1 cellular context compared by ENCODE assay signal in the genomic region with DNA sequence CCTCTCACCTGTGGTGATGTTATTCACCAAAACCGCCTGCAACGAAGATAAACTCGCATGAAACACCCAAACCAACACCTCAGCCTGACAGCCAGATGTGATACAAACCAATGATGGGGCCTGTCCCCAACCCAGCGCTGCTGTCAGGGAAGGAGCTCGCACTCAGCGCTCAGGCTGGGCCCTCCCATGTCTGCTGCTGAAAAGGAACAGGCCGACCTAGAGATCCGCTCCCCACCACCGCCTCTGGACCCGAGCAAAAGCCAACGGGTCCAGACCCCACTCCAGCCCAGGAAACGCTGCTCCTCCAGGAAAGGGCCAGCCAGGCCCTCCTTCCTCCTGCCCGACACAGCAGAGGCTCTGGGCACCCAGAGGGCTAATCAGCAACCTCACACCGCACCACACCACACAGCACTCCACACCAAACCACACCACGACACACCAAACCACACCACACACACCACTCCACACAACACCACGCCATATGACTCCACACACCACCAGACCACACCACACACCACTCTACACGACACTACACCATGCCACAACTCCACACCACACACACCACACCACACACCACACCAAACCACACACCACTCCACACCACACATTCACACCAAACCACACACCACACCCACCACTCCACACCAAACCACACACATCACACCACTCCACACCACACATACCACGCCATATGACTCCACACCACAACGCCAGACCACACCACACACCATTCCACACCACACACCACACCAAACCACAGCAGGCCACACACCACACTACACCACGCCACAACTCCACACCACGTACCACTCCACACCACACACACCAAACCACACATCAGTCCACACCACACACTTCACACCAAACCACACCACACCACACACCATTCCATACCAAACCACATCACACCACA.
TF ChIP-seq lines count a peak whose summit lies in the region.

No MANE protein-coding gene starts in this region.

TF ChIP-seq in A549, 52 proteins besides CTCF, POLR2A, EP300 and RAD21:
- TF ChIP-seq EHMT2 (IDR thresholded peaks at IDR 0.05; ENCODE audit: low read depth) (no peak), PHF8 (IDR thresholded peaks at IDR 0.05; ENCODE audit: borderline replicate concordance, low read depth) (no peak), FOSB (CRISPR knock-in tag; IDR thresholded peaks at IDR 0.05) (no peak), CHD2 (IDR thresholded peaks at IDR 0.05; ENCODE audit: low read length, partially characterized antibody) (no peak), TFCP2L1 (CRISPR knock-in tag; IDR thresholded peaks at IDR 0.05) (no peak), HOXB13 (CRISPR knock-in tag; IDR thresholded peaks at IDR 0.05; ENCODE audit: low read depth) (no peak), HMGXB4 (CRISPR knock-in tag; IDR thresholded peaks at IDR 0.05; ENCODE audit: borderline replicate concordance) (no peak), CBX2 (IDR thresholded peaks at IDR 0.05; ENCODE audit: borderline replicate concordance, low read depth) (no peak), BCL3 (IDR thresholded peaks at IDR 0.05) (no peak), PBX3 (IDR thresholded peaks at IDR 0.05) (no peak), KDM5A (IDR thresholded peaks at IDR 0.05) (no peak), FOXS1 (CRISPR knock-in tag; IDR thresholded peaks at IDR 0.05) (no peak), RNF2 (IDR thresholded peaks at IDR 0.05; ENCODE audit: borderline replicate concordance, low read depth) (no peak)
- TF ChIP-seq, protein P1, sequence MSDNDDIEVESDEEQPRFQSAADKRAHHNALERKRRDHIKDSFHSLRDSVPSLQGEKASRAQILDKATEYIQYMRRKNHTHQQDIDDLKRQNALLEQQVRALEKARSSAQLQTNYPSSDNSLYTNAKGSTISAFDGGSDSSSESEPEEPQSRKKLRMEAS (IDR thresholded peaks at IDR 0.05), result no peak
